ENCODE assay signal across 22 cellular contexts in the genomic region with DNA sequence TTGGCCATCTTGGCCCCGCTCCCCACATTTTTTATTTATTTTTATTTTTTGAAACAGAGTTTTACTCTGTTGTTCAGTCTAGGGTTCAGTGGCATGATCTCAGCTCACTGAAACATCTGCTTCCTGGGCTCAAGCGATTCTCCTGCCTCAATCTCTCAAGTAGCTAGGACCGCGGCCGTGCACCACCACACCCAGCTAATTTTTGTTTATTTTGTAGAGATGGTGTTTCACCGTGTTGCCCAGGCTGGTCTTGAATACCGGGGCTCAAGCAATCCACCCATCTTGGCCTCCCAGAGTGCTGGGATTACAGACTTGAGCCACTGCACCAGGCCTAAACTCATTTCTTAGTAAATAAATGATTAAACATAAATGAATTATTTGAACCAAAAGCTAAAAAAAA.
DNase-seq lines count a peak whose midpoint lies in the region.
"Had no signal": no experiment of that assay in that cellular context is flagged by ENCODE, and none has a peak within 500 bp of the region (broad histone marks: within the 10 kb centered on the region; RNA-seq: fewer than 3 reads in every experiment).

No MANE protein-coding gene starts in this region.

- DNase-seq in NCI-H748 (lab: John Stamatoyannopoulos, UW; ENCODE audit: unreplicated experiment): peak; percentile 20
- no peak for DNase-seq in NCI-H748 treated with DMSO at 0.1 percent for 48 hours (lab: John Stamatoyannopoulos, UW)
- DNase-seq: 8988T; ACHN; AML-193; BE2C; C1 segment of cervical spinal cord; Caco-2; Calu3; CD4-positive, alpha-beta memory T cell; CD4-positive, alpha-beta T cell; CD4-positive, CD25-positive, alpha-beta regulatory T cell; CD8-positive, alpha-beta memory T cell; CD8-positive, alpha-beta T cell; COR-L47; DMS 273 treated with DMSO at 0.1 percent for 48 hours; DMS153; DMS53; DMS79; DMS79 treated with DMSO at 0.1 percent for 48 hours; DND-41; EL had no signal
